15 cellular contexts compared by ENCODE assay signal in genomic region chr5:84688566-84688965, GRCh38.
DNase-seq lines count a peak whose midpoint lies in the region; ATAC-seq lines count a peak whose summit lies in the region.
"Had no signal": no experiment of that assay in that cellular context is flagged by ENCODE, and none has a peak within 500 bp of the region (broad histone marks: within the 10 kb centered on the region; RNA-seq: fewer than 3 reads in every experiment).

No MANE protein-coding gene starts in this region.

- DNase-seq in Caki2 (ENCODE audit: low read depth) (peak; percentile 8), LHCN-M2 (ENCODE audit: low read depth) (peak; percentile 96), amniotic epithelial cell (ENCODE audit: low read depth) (peak; percentile 72), glomerular visceral epithelial cell (ENCODE audit: extremely low spot score) (peak; percentile 98), inferior parietal cortex (ENCODE audit: extremely low spot score) (no peak), globus pallidus (ENCODE audit: low spot score) (no peak)
- no peak for DNase-seq in activated CD4-positive, alpha-beta memory T cell treated with anti-CD3 and anti-CD28 coated beads, Interleukin-2, amount 10 ng/mL, durations not matched to agents 7 days and 5 days
- DNase-seq: head of caudate nucleus, NCI-H2029 treated with DMSO at 0.1 percent for 48 hours, OCI-M1, substantia nigra had no signal

- no peaks in the 10 kb centered on the region for H3K36me3 Mint-ChIP-seq in activated CD4-positive, alpha-beta memory T cell treated with anti-CD3 and anti-CD28 coated beads, Interleukin-2, amount 10 ng/mL, durations not matched to agents 7 days and 5 days (ENCODE audit: low read depth)
- H3K36me3 Mint-ChIP-seq: activated naive CD4-positive, alpha-beta T cell treated with anti-CD3 and anti-CD28 coated beads, Interleukin-2, amount 50 U/mL, for 24 hours; IgD-negative memory B cell; neural progenitor cell had no signal

- no peak for ATAC-seq in GM19452 (IDR thresholded peaks at IDR 0.05; ENCODE audit: unreplicated experiment)

- H3K4me3 Mint-ChIP-seq in activated CD4-positive, alpha-beta memory T cell treated with anti-CD3 and anti-CD28 coated beads, Interleukin-2, amount 10 ng/mL, durations not matched to agents 7 days and 5 days: no peak overlapping the region
- H3K4me3 Mint-ChIP-seq: activated naive CD4-positive, alpha-beta T cell treated with anti-CD3 and anti-CD28 coated beads, Interleukin-2, amount 50 U/mL, for 24 hours; IgD-negative memory B cell; neural progenitor cell had no signal

- H3K27me3 Mint-ChIP-seq in activated CD4-positive, alpha-beta memory T cell treated with anti-CD3 and anti-CD28 coated beads, Interleukin-2, amount 10 ng/mL, durations not matched to agents 7 days and 5 days: no peaks in the 10 kb centered on the region
- H3K27me3 Mint-ChIP-seq: activated naive CD4-positive, alpha-beta T cell treated with anti-CD3 and anti-CD28 coated beads, Interleukin-2, amount 50 U/mL, for 24 hours; IgD-negative memory B cell had no signal

- H3K9me3 Mint-ChIP-seq in activated CD4-positive, alpha-beta memory T cell treated with anti-CD3 and anti-CD28 coated beads, Interleukin-2, amount 10 ng/mL, durations not matched to agents 7 days and 5 days: no peaks in the 10 kb centered on the region
- H3K9me3 Mint-ChIP-seq: neural progenitor cell had no signal

- CTCF ChIA-PET in activated CD4-positive, alpha-beta memory T cell treated with anti-CD3 and anti-CD28 coated beads, Interleukin-2, amount 10 ng/mL, durations not matched to agents 7 days and 5 days (lab: Charles Lee): no interaction called here

- POLR2A ChIA-PET in activated CD4-positive, alpha-beta memory T cell treated with anti-CD3 and anti-CD28 coated beads, Interleukin-2, amount 10 ng/mL, durations not matched to agents 7 days and 5 days (lab: Charles Lee): no interaction called here

- no peak overlapping the region for H3K27ac Mint-ChIP-seq in activated CD4-positive, alpha-beta memory T cell treated with anti-CD3 and anti-CD28 coated beads, Interleukin-2, amount 10 ng/mL, durations not matched to agents 7 days and 5 days
- H3K27ac Mint-ChIP-seq: activated naive CD4-positive, alpha-beta T cell treated with anti-CD3 and anti-CD28 coated beads, Interleukin-2, amount 50 U/mL, for 24 hours; IgD-negative memory B cell; neural progenitor cell had no signal

- in situ Hi-C loops in Caki2 (cut with HindIII; ENCODE audit: low pct_unique_long_range_greater_than_20kb, low sequenced_read_pairs): no loop called here

- no peaks in the 10 kb centered on the region for H3K4me1 Mint-ChIP-seq in activated CD4-positive, alpha-beta memory T cell treated with anti-CD3 and anti-CD28 coated beads, Interleukin-2, amount 10 ng/mL, durations not matched to agents 7 days and 5 days
- H3K4me1 Mint-ChIP-seq: activated naive CD4-positive, alpha-beta T cell treated with anti-CD3 and anti-CD28 coated beads, Interleukin-2, amount 50 U/mL, for 24 hours; IgD-negative memory B cell; neural progenitor cell had no signal

Comparison
In these comparisons a context has a peak if more than half of its experiments do, and no peak if none do; other contexts are left out.
1. DNase-seq: peak in Caki2 (single experiment), LHCN-M2 (single experiment), amniotic epithelial cell (single experiment) and glomerular visceral epithelial cell (single experiment); none in inferior parietal cortex (single experiment), globus pallidus (single experiment) and activated CD4-positive, alpha-beta memory T cell treated with anti-CD3 and anti-CD28 coated beads, Interleukin-2, amount 10 ng/mL, durations not matched to agents 7 days and 5 days (single experiment).